8 cellular contexts compared by ENCODE assay signal in genomic region chr9:124218438-124219289, GRCh38.
A peak's percentile ranks its signal among the peaks of the same experiment; 100 is the strongest.
DNase-seq lines count a peak whose midpoint lies in the region; ATAC-seq, FAIRE-seq and TF ChIP-seq lines count a peak whose summit lies in the region.

No MANE protein-coding gene starts in this region.

- H3K4me3 ChIP-seq in WI38 (ENCODE audit: low read depth, low read length), result no peak overlapping the region

- in situ Hi-C loops in GM13977 (cut with MboI; ENCODE audit: low pct_unique_long_range_greater_than_20kb, low sequenced_read_pairs, unreplicated experiment), result no loop called here

- TF ChIP-seq CTCF in GM13977 (IDR thresholded peaks at IDR 0.05; ENCODE audit: extremely low read depth, insufficient read depth, missing control alignments) (peak; percentile 20), WI38 (IDR thresholded peaks at IDR 0.05; ENCODE audit: low read depth, low read length) (peak; percentile 26; the same call in 1 of the 2 replicates)

- no peak for FAIRE-seq in HTR-8/SVneo (lab: Jason Lieb, UNC)

- ATAC-seq in GM21717 (IDR thresholded peaks at IDR 0.05; ENCODE audit: unreplicated experiment), result peak; percentile 61

- DNase-seq in GM13977 (ENCODE audit: low spot score) (peak; percentile 81), HTR-8/SVneo (ENCODE audit: insufficient read length, low spot score) (peak; percentile 64), globus pallidus (ENCODE audit: low spot score) (peak; percentile 51), NCI-H146 treated with DMSO at 0.1 percent for 48 hours (lab: John Stamatoyannopoulos, UW; ENCODE audit: unreplicated experiment) (no peak), NCI-H187 treated with DMSO at 0.1 percent for 48 hours (lab: John Stamatoyannopoulos, UW) (no peak)
- peak; percentile 21 for DNase-seq in stimulated activated CD8-positive, alpha-beta memory T cell treated with anti-CD3 and anti-CD28 coated beads, Interleukin-12 subunit alpha, Interleukin-12 subunit beta, amount 100 ng/mL, for 4 hours (ENCODE audit: low read depth)

Comparison
In these comparisons a context has a peak if more than half of its experiments do, and no peak if none do; other contexts are left out.
1. DNase-seq: peak in GM13977 (single experiment), HTR-8/SVneo (single experiment), globus pallidus (single experiment) and stimulated activated CD8-positive, alpha-beta memory T cell treated with anti-CD3 and anti-CD28 coated beads, Interleukin-12 subunit alpha, Interleukin-12 subunit beta, amount 100 ng/mL, for 4 hours (single experiment); none in NCI-H146 treated with DMSO at 0.1 percent for 48 hours (single experiment) and NCI-H187 treated with DMSO at 0.1 percent for 48 hours (single experiment).